12 cellular contexts compared by ENCODE assay signal in the genomic region with DNA sequence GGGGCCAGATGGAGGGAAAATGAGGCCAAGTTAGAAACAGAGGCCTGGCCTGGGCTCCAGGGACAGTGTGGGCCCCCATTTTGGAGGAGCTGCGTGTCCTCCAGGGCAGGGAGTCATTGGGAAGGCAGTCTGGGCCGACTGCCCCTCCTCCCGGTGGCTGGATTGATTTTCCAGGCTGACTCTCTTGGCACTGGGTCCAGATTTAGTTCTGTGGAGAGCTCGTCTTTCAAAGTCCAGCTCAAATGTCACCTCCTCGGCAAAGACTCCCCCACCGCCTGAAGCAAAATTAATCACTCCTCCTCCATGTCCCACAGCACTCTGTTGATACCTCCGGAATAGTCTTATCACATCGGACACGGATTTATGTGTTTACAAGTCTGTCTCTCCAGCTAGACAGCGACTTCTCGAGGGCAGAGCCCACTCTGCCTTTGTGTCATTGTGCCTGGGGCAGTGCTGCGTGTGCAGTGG.
A peak's percentile ranks its signal among the peaks of the same experiment; 100 is the strongest.
DNase-seq lines count a peak whose midpoint lies in the region; ATAC-seq, FAIRE-seq and TF ChIP-seq lines count a peak whose summit lies in the region.
"Had no signal": no experiment of that assay in that cellular context is flagged by ENCODE, and none has a peak within 500 bp of the region (broad histone marks: within the 10 kb centered on the region; RNA-seq: fewer than 3 reads in every experiment).

No MANE protein-coding gene starts in this region.

- H3K9ac ChIP-seq in HepG2 (ENCODE audit: insufficient read depth, low read depth, low read length): no peak overlapping the region

- in situ Hi-C loops in HepG2 (cut with HindIII; ENCODE audit: extremely low pct_ligation_motif_present, low pct_unique_long_range_greater_than_20kb): no loop called here

- intact Hi-C loops in HepG2 (cut with micrococcal nuclease; ENCODE audit: unreplicated experiment): no loop called here

- H3K4me1 ChIP-seq in HepG2 (ENCODE audit: insufficient read depth, low read length): 0 out of 2 replicates have a peak, but pooled peaks cover 10% of the 10 kb centered on the region

- no peaks in the 10 kb centered on the region for H3K36me3 ChIP-seq in MG63
- no peaks in the 10 kb centered on the region for H3K36me3 ChIP-seq in HepG2 (replicated peaks in 1 of 2; ENCODE audit: control insufficient read depth in 1 of 2, insufficient read depth in 2 of 2, low read length in 2 of 2)
- H3K36me3 ChIP-seq: BLaER1 treated with 17β-estradiol and CSF1 and Interleukin-3, amounts not matched to agents 10 nM and 100 nM; neutrophil had no signal

- no peak for FAIRE-seq in HepG2 (lab: Jason Lieb, UNC)
- FAIRE-seq: GM12878 had no signal

- H3K9me3 ChIP-seq in MG63 (no peaks in the 10 kb centered on the region), HepG2 (ENCODE audit: low read length) (no peaks in the 10 kb centered on the region)
- H3K9me3 ChIP-seq: neutrophil had no signal

- no TSS peak for BruUV-seq in HepG2 (replicated peaks; lab: Mats Ljungman, UMichigan)

- ATAC-seq in HepG2: peak; percentile 59
- no peak for ATAC-seq in GM21367 (IDR thresholded peaks at IDR 0.05; ENCODE audit: unreplicated experiment)
- ATAC-seq in HG02840 (IDR thresholded peaks at IDR 0.05; ENCODE audit: low FRiP score, unreplicated experiment): no peak
- ATAC-seq: GM12878 had no signal

- H3K27me3 ChIP-seq in MG63: no peaks in the 10 kb centered on the region
- H3K27me3 ChIP-seq in HepG2 (ENCODE audit: control insufficient read depth in 1 of 2, insufficient read depth in 2 of 2, low read length in 2 of 2): peaks cover 4 to 37% of the 10 kb centered on the region in 2 experiments; a peak in 3 of 5 replicates

- no peak for TF ChIP-seq POLR2A in HepG2 (IDR thresholded peaks at IDR 0.05; ENCODE audit: insufficient read depth in 1 of 2, low read depth in 2 of 2, low read length in 2 of 2)

- H3K79me2 ChIP-seq in HepG2 (ENCODE audit: insufficient read depth, low read length): no peaks in the 10 kb centered on the region

- POLR2A ChIA-PET in HepG2 (lab: Yijun Ruan, JAX): no interaction called here

- TF ChIP-seq RAD21 in HepG2 (CRISPR knock-in tag; IDR thresholded peaks at IDR 0.05): no peak

- no peak overlapping the region for H3K4me3 ChIP-seq in AG10803 (ENCODE audit: low read length)
- H3K4me3 ChIP-seq in MG63: no peak overlapping the region
- H3K4me3 ChIP-seq in HepG2 (replicated peaks in 1 of 3; ENCODE audit: insufficient read depth in 1 of 3, low read depth in 2 of 3, low read length in 3 of 3): no peak overlapping the region
- H3K4me3 ChIP-seq: BLaER1 treated with 17β-estradiol and CSF1 and Interleukin-3, amounts not matched to agents 10 nM and 100 nM; GM12878 had no signal

- TF ChIP-seq CTCF in AG10803 (conservative IDR thresholded peaks at IDR 0.05; ENCODE audit: low read length): no peak
- peak; percentile 18 for TF ChIP-seq CTCF in HepG2 (CRISPR knock-in tag; IDR thresholded peaks at IDR 0.05)

- H2AFZ ChIP-seq in HepG2 (ENCODE audit: low read length): no peak overlapping the region

- DNase-seq in AG10803 (ENCODE audit: low read depth): peak; percentile 28
- DNase-seq in MG63: peak; percentile 49
- DNase-seq in astrocyte of the hippocampus (ENCODE audit: low read depth, low spot score): peak; percentile 39
- DNase-seq in HepG2 (ENCODE audit: low spot score): no peak
- no peak for DNase-seq in OCI-M2 (lab: John Stamatoyannopoulos, UW; ENCODE audit: unreplicated experiment)
- no peak for DNase-seq in SK-N-DZ (ENCODE audit: low spot score)
- DNase-seq: NCI-H1436 treated with DMSO at 0.1 percent for 48 hours had no signal

- CTCF ChIA-PET in HepG2 (lab: Yijun Ruan, JAX; ENCODE audit: low intra/inter-chr PET ratio, low total read pairs): no interaction called here

- no peaks in the 10 kb centered on the region for H4K20me1 ChIP-seq in HepG2 (ENCODE audit: insufficient read depth, low read length)

- no peak overlapping the region for H3K27ac ChIP-seq in HepG2 (ENCODE audit: extremely low read length, insufficient read depth, low read length)
- H3K27ac ChIP-seq: neutrophil had no signal

- 0 out of 2 replicates have a peak overlapping the region, but pooled peaks have one; percentile 12 for H3K4me2 ChIP-seq in HepG2 (ENCODE audit: low read depth, low read length)

- WGBS in HepG2 (ENCODE audit: low lambda C conversion rate): 6% methylated on average over 8 of the region's 12 CpGs

- TF ChIP-seq EP300 in HepG2 (IDR thresholded peaks at IDR 0.05; ENCODE audit: low read depth in 2 of 2, low read length in 2 of 2): no peak
- no peak for TF ChIP-seq EP300 in HepG2 (CRISPR knock-in tag; IDR thresholded peaks at IDR 0.05; ENCODE audit: borderline replicate concordance)

TF ChIP-seq in HepG2, 621 proteins besides CTCF, POLR2A, EP300 and RAD21:
- TF ChIP-seq ZNF263 (CRISPR knock-in tag; IDR thresholded peaks at IDR 0.05) (peak; percentile 43; the same call in 1 of the 2 replicates), CREB1 (IDR thresholded peaks at IDR 0.05) (no peak), CREB1 (CRISPR knock-in tag; IDR thresholded peaks at IDR 0.05) (no peak), ZFAT (CRISPR knock-in tag; conservative IDR thresholded peaks at IDR 0.05) (no peak), TRIM24 (CRISPR knock-in tag; IDR thresholded peaks at IDR 0.05) (no peak)

Comparison
In these comparisons a context has a peak if more than half of its experiments do, and no peak if none do; other contexts are left out.
1. DNase-seq: peak in AG10803 (single experiment), MG63 (single experiment) and astrocyte of the hippocampus (single experiment); none in HepG2 (single experiment), OCI-M2 (single experiment) and SK-N-DZ (single experiment).